Comparison of ENCODE assay signal across 11 cellular contexts in the genomic region with DNA sequence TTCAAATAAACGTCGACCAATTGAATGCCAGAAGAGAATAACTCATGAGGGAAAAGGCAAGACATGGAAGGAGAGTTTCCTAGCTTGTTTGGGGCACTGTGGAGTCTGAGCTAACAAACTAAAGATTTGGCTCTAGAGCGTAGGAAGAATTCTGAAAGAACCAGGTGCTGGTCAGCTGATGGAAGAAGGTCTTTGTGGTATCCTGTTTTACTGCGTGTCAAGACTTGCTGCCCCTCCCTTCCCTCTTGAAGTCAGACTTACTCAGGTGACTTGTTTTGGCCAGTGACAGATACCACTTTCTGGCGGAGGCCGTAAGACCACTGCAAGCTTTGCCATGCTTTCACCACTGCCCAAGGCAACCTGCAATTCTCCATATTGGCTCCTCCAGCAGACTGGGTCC. TPM values are rescaled to one million over a fixed set of nuclear protein-coding genes. Genes with fewer than 3 reads are reported as not detected.
DNase-seq lines count a peak whose midpoint lies in the region; ATAC-seq lines count a peak whose summit lies in the region.
"Had no signal": no experiment of that assay in that cellular context is flagged by ENCODE, and none has a peak within 500 bp of the region (broad histone marks: within the 10 kb centered on the region; RNA-seq: fewer than 3 reads in every experiment).

No MANE protein-coding gene starts in this region.

- POLR2A ChIA-PET in activated CD4-positive, alpha-beta memory T cell treated with anti-CD3 and anti-CD28 coated beads, Interleukin-2, amount 10 ng/mL, durations not matched to agents 7 days and 5 days (lab: Charles Lee): interaction anchor here (0.7 to 4.0 kb wide), 23 partner anchors 9 to 1132 kb away, joined by 3 to 45 read pairs (median 4); partner anchors contain the start of genes DTX3L, EAF2, GOLGB1 and HSPBAP1

- H3K36me3 Mint-ChIP-seq in activated T-cell treated with anti-CD3 and anti-CD28 coated beads, Interleukin-2, amount 50 U/mL, for 24 hours (ENCODE audit: low read depth): peaks cover 90% of the 10 kb centered on the region
- peaks cover 81% of the 10 kb centered on the region for H3K36me3 Mint-ChIP-seq in activated CD4-positive, alpha-beta memory T cell treated with anti-CD3 and anti-CD28 coated beads, Interleukin-2, amount 10 ng/mL, durations not matched to agents 7 days and 5 days (ENCODE audit: low read depth)
- H3K36me3 Mint-ChIP-seq in immature natural killer cell: peaks cover 38 to 63% (median 56%) of the 10 kb centered on the region in 3 donors

- no peaks in the 10 kb centered on the region for H3K27me3 ChIP-seq in stomach smooth muscle (ENCODE audit: control insufficient read depth in 1 of 2, insufficient read depth in 2 of 2, low read length in 2 of 2)
- H3K27me3 ChIP-seq: SJSA1, uterus had no signal

- H3K36me3 ChIP-seq in stomach smooth muscle (ENCODE audit: control insufficient read depth in 2 of 2, insufficient read depth in 2 of 2, low read length in 2 of 2): peaks cover 27 to 39% of the 10 kb centered on the region in 2 donors
- H3K36me3 ChIP-seq: uterus had no signal

- no peaks in the 10 kb centered on the region for H3K4me1 ChIP-seq in stomach smooth muscle (ENCODE audit: control insufficient read depth, insufficient read depth, low read length)
- H3K4me1 ChIP-seq: SJSA1, uterus had no signal

- H3K27me3 Mint-ChIP-seq in activated T-cell treated with anti-CD3 and anti-CD28 coated beads, Interleukin-2, amount 50 U/mL, for 24 hours: no peaks in the 10 kb centered on the region
- H3K27me3 Mint-ChIP-seq in activated CD4-positive, alpha-beta memory T cell treated with anti-CD3 and anti-CD28 coated beads, Interleukin-2, amount 10 ng/mL, durations not matched to agents 7 days and 5 days: no peaks in the 10 kb centered on the region
- peaks cover 3 to 7% (median 4%) of the 10 kb centered on the region in 3 donors for H3K27me3 Mint-ChIP-seq in immature natural killer cell (ENCODE audit: low read depth in 3 of 3)

- DNase-seq in activated T-cell treated with anti-CD3 and anti-CD28 coated beads, Interleukin-2, amount 50 U/mL, for 24 hours: no peak
- DNase-seq in activated T-cell treated with anti-CD3 and anti-CD28 coated beads, Interleukin-2, amount 50 U/mL, for 1 hour: no peak
- DNase-seq in activated CD4-positive, alpha-beta memory T cell treated with anti-CD3 and anti-CD28 coated beads, Interleukin-2, amount 10 ng/mL, durations not matched to agents 7 days and 5 days: no peak
- DNase-seq in immature natural killer cell: peak in 2 of 3 donors; percentile 2 to 8
- DNase-seq in GM03348 (ENCODE audit: low spot score): no peak
- DNase-seq: NCI-H187 had no signal

- H3K27ac ChIP-seq in stomach smooth muscle (ENCODE audit: low read length): peak overlapping the region; percentile 31
- H3K27ac ChIP-seq: SJSA1 had no signal

- no peak overlapping the region for H3K4me3 ChIP-seq in stomach smooth muscle (ENCODE audit: low read length in 2 of 2)
- H3K4me3 ChIP-seq: SJSA1, uterus had no signal

- CTCF ChIA-PET in activated CD4-positive, alpha-beta memory T cell treated with anti-CD3 and anti-CD28 coated beads, Interleukin-2, amount 10 ng/mL, durations not matched to agents 7 days and 5 days (lab: Charles Lee): interaction anchor here (0.9 to 1.8 kb wide), 5 partner anchors 9 to 439 kb away, joined by 3 to 7 read pairs (median 3); partner anchors contain the start of gene POLQ

- H3K4me3 Mint-ChIP-seq in activated T-cell treated with anti-CD3 and anti-CD28 coated beads, Interleukin-2, amount 50 U/mL, for 24 hours: peak overlapping the region; percentile 95
- peak overlapping the region; percentile 88 for H3K4me3 Mint-ChIP-seq in activated CD4-positive, alpha-beta memory T cell treated with anti-CD3 and anti-CD28 coated beads, Interleukin-2, amount 10 ng/mL, durations not matched to agents 7 days and 5 days
- H3K4me3 Mint-ChIP-seq in immature natural killer cell: peak overlapping the region; percentile 94 to 98 (median 97)

- no peak overlapping the region for H3K9ac ChIP-seq in stomach smooth muscle (ENCODE audit: low read length in 2 of 2)

- peaks cover 47% of the 10 kb centered on the region for H3K4me1 Mint-ChIP-seq in activated T-cell treated with anti-CD3 and anti-CD28 coated beads, Interleukin-2, amount 50 U/mL, for 24 hours (ENCODE audit: low read depth)
- peaks cover 47% of the 10 kb centered on the region for H3K4me1 Mint-ChIP-seq in activated CD4-positive, alpha-beta memory T cell treated with anti-CD3 and anti-CD28 coated beads, Interleukin-2, amount 10 ng/mL, durations not matched to agents 7 days and 5 days
- H3K4me1 Mint-ChIP-seq in immature natural killer cell: peaks cover 54 to 57% of the 10 kb centered on the region in 2 donors

- H3K27ac Mint-ChIP-seq in activated T-cell treated with anti-CD3 and anti-CD28 coated beads, Interleukin-2, amount 50 U/mL, for 24 hours: peak overlapping the region; percentile 99
- H3K27ac Mint-ChIP-seq in activated CD4-positive, alpha-beta memory T cell treated with anti-CD3 and anti-CD28 coated beads, Interleukin-2, amount 10 ng/mL, durations not matched to agents 7 days and 5 days: peak overlapping the region; percentile 96
- peak overlapping the region; percentile 98 to 100 (median 99) for H3K27ac Mint-ChIP-seq in immature natural killer cell

- H3K9me3 Mint-ChIP-seq in activated T-cell treated with anti-CD3 and anti-CD28 coated beads, Interleukin-2, amount 50 U/mL, for 24 hours: peaks cover 5% of the 10 kb centered on the region
- no peaks in the 10 kb centered on the region for H3K9me3 Mint-ChIP-seq in activated CD4-positive, alpha-beta memory T cell treated with anti-CD3 and anti-CD28 coated beads, Interleukin-2, amount 10 ng/mL, durations not matched to agents 7 days and 5 days
- H3K9me3 Mint-ChIP-seq in immature natural killer cell: no peaks in the 10 kb centered on the region

- ATAC-seq in GM18867 (IDR thresholded peaks at IDR 0.05; ENCODE audit: unreplicated experiment) (no peak), HG03342 (IDR thresholded peaks at IDR 0.05; ENCODE audit: unreplicated experiment) (no peak)

- no peaks in the 10 kb centered on the region for H3K9me3 ChIP-seq in stomach smooth muscle (ENCODE audit: control insufficient read depth in 2 of 2, low read length in 2 of 2)
- H3K9me3 ChIP-seq: SJSA1, uterus had no signal

RNA-seq across cellular contexts. Expression of gene HCLS1, which starts 0.7 kb away (rescaled TPM):
- total RNA-seq in activated CD4-positive, alpha-beta memory T cell treated with anti-CD3 and anti-CD28 coated beads, Interleukin-2, amount 10 ng/mL, durations not matched to agents 7 days and 5 days: 100 to 1,000 TPM; 380 to 382 TPM
- polyA plus RNA-seq in immature natural killer cell: 100 to 1,000 TPM; 394 to 546 (median 502) TPM
- total RNA-seq: SJSA1 had no signal

Comparison
In these comparisons a context has a peak if more than half of its experiments do, and no peak if none do; other contexts are left out.
1. DNase-seq: peak in immature natural killer cell (2 of 3); none in activated T-cell treated with anti-CD3 and anti-CD28 coated beads, Interleukin-2, amount 50 U/mL, for 24 hours (single experiment), activated T-cell treated with anti-CD3 and anti-CD28 coated beads, Interleukin-2, amount 50 U/mL, for 1 hour (single experiment), activated CD4-positive, alpha-beta memory T cell treated with anti-CD3 and anti-CD28 coated beads, Interleukin-2, amount 10 ng/mL, durations not matched to agents 7 days and 5 days (single experiment) and GM03348 (single experiment).
2. Peak in every context shown above with its lines, with median percentiles within 50 percentile points of each other: H3K27ac Mint-ChIP-seq and H3K4me3 Mint-ChIP-seq.